Comparison of ENCODE assay signal across 12 cellular contexts in the genomic region with DNA sequence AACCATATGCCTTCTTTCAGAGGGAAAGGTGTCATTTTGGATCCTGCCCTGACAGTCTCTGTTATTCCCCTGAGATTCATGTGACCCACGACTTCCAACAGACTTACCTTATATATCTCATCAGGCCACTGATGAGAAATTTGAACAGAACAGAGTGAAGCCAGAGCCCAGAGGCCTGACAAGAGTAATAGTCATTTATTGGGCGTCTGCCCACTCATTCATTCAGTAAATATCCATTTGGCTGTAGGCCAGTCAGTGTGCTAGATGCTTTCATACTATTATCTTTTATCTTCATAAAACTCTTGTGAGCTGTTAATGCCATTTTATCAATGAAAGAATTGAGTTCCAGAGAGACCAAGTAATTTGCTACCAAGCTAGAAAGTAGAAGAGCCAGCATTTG. TPM values are rescaled to one million over a fixed set of nuclear protein-coding genes. Genes with fewer than 3 reads are reported as not detected.
DNase-seq lines count a peak whose midpoint lies in the region; ATAC-seq and TF ChIP-seq lines count a peak whose summit lies in the region.
"Had no signal": no experiment of that assay in that cellular context is flagged by ENCODE, and none has a peak within 500 bp of the region (broad histone marks: within the 10 kb centered on the region; RNA-seq: fewer than 3 reads in every experiment).

No MANE protein-coding gene starts in this region.

- no peak overlapping the region for H3K4me3 ChIP-seq in gastroesophageal sphincter
- H3K4me3 ChIP-seq in Caco-2 (ENCODE audit: low read depth, low read length): no peak overlapping the region
- H3K4me3 ChIP-seq in gastrocnemius medialis: no peak overlapping the region
- H3K4me3 ChIP-seq: ascending aorta, left lung, thoracic aorta had no signal

- H3K4me3 Mint-ChIP-seq in Caco-2 (ENCODE audit: unreplicated experiment): no peak overlapping the region

- CTCF ChIA-PET in Caco-2 (lab: Charles Lee): no interaction called here

- in situ Hi-C loops in gastrocnemius medialis (cut with MboI; ENCODE audit: low sequenced_read_pairs in 4 of 4): no loop called here

- peaks cover 0 to 36% (median 7%) of the 10 kb centered on the region in 3 donors for H3K4me1 ChIP-seq in gastroesophageal sphincter
- no peaks in the 10 kb centered on the region for H3K4me1 ChIP-seq in Caco-2
- no peaks in the 10 kb centered on the region for H3K4me1 ChIP-seq in gastrocnemius medialis
- H3K4me1 ChIP-seq: ascending aorta had no signal

- H3K27ac ChIP-seq in gastroesophageal sphincter (peak overlapping the region in 2 of 4 donors; percentile 12 to 21), gastrocnemius medialis (no peak overlapping the region)
- H3K27ac ChIP-seq: ascending aorta, left lung, thoracic aorta had no signal

- no peaks in the 10 kb centered on the region for H3K27me3 ChIP-seq in gastroesophageal sphincter
- H3K27me3 ChIP-seq in Caco-2 (replicated peaks; ENCODE audit: control insufficient read depth, insufficient read depth, low read length): no peaks in the 10 kb centered on the region
- no peaks in the 10 kb centered on the region for H3K27me3 ChIP-seq in gastrocnemius medialis
- H3K27me3 ChIP-seq: ascending aorta, left lung had no signal

- H3K36me3 Mint-ChIP-seq in Caco-2 (ENCODE audit: insufficient read depth, unreplicated experiment): no peaks in the 10 kb centered on the region

- no peak for TF ChIP-seq POLR2A in gastroesophageal sphincter (IDR thresholded peaks at IDR 0.05)
- no peak for TF ChIP-seq POLR2A in gastrocnemius medialis (IDR thresholded peaks at IDR 0.05)

- DNase-seq in AG20443 (ENCODE audit: low spot score) (peak; percentile 51), LHCN-M2 (ENCODE audit: low read depth) (peak; percentile 61), astrocyte of the hippocampus (ENCODE audit: low read depth, low spot score) (peak; percentile 55), H4 (ENCODE audit: low spot score) (no peak), Caco-2 (no peak), gastrocnemius medialis (no peak)
- DNase-seq: left lung, NCI-H1930 had no signal

- intact Hi-C loops in Caco-2 (cut with micrococcal nuclease; ENCODE audit: unreplicated experiment) (no loop called here), gastrocnemius medialis (cut with DNase I; ENCODE audit: low total_unique reads) (no loop called here)

- H3K36me3 ChIP-seq in gastroesophageal sphincter (peaks cover 0 to 18% of the 10 kb centered on the region in 2 donors), Caco-2 (ENCODE audit: control insufficient read depth, insufficient read depth, low read length) (no peaks in the 10 kb centered on the region), gastrocnemius medialis (peaks cover 0 to 18% of the 10 kb centered on the region in 2 donors)
- H3K36me3 ChIP-seq: ascending aorta, left lung, thoracic aorta had no signal

- TF ChIP-seq CTCF in gastroesophageal sphincter (IDR thresholded peaks at IDR 0.05) (no peak), Caco-2 (IDR thresholded peaks at IDR 0.05; ENCODE audit: insufficient read depth in 1 of 2, low read depth in 1 of 2, low read length in 1 of 2, severe bottlenecking in 1 of 2, unreplicated experiment in 1 of 2) (no peak), gastrocnemius medialis (IDR thresholded peaks at IDR 0.05 in 4 of 5, conservative IDR thresholded peaks at IDR 0.05 in 1 of 5) (no peak)

- H3K9me3 ChIP-seq in gastroesophageal sphincter: no peaks in the 10 kb centered on the region
- H3K9me3 ChIP-seq in Caco-2: no peaks in the 10 kb centered on the region
- H3K9me3 ChIP-seq in gastrocnemius medialis: no peaks in the 10 kb centered on the region
- H3K9me3 ChIP-seq: ascending aorta, left lung, thoracic aorta had no signal

- no peaks in the 10 kb centered on the region for H3K4me1 Mint-ChIP-seq in Caco-2 (ENCODE audit: low read depth, unreplicated experiment)

- H3K9me3 Mint-ChIP-seq in Caco-2 (ENCODE audit: unreplicated experiment): no peaks in the 10 kb centered on the region

- ATAC-seq in gastroesophageal sphincter (peak; percentile 51), GM19455 (IDR thresholded peaks at IDR 0.05; ENCODE audit: unreplicated experiment) (no peak), gastrocnemius medialis (no peak)
- ATAC-seq: left lung had no signal

- no peaks in the 10 kb centered on the region for H3K27me3 Mint-ChIP-seq in Caco-2 (ENCODE audit: insufficient read depth, unreplicated experiment)

- WGBS in gastroesophageal sphincter (ENCODE audit: low coverage in 1 of 2), 2 donors: 6 to 11% methylated on average over 2 of the region's 2 CpGs

- no TSS peak for BruUV-seq in Caco-2 (replicated peaks; lab: Mats Ljungman, UMichigan)

- TF ChIP-seq EP300 in gastroesophageal sphincter (IDR thresholded peaks at IDR 0.05): no peak

- POLR2A ChIA-PET in Caco-2 (lab: Charles Lee): no interaction called here

- H3K27ac Mint-ChIP-seq in Caco-2 (ENCODE audit: unreplicated experiment): no peak overlapping the region

RNA-seq across cellular contexts. Expression of a gene that starts 2.2 kb away (rescaled TPM):
- total RNA-seq in LHCN-M2 (2014; rRNA removed) (11.5 and 13.6 TPM in 2 replicates), gastroesophageal sphincter (10 to 100 TPM; 10.6 to 33.6 (median 21.6) TPM), Caco-2 (2022) (5.3 and 5.9 TPM in 2 replicates), gastrocnemius medialis (10 to 100 TPM in 2 of 4 donors, 1 to 10 TPM in 2; 4.3 to 11.4 (median 10.2) TPM)
- 2.3 TPM for polyA plus RNA-seq in LHCN-M2 (2012)
- total RNA-seq in H4 (2014; rRNA removed; shearing (Covaris generic)): 2.8 and 3.3 TPM in 2 replicates

Comparison
In these comparisons a context has a peak if more than half of its experiments do, and no peak if none do; other contexts are left out.
1. DNase-seq: peak in AG20443 (single experiment), LHCN-M2 (single experiment) and astrocyte of the hippocampus (single experiment); none in H4 (single experiment), Caco-2 (0 of 2) and gastrocnemius medialis (0 of 2).